In the genomic region with DNA sequence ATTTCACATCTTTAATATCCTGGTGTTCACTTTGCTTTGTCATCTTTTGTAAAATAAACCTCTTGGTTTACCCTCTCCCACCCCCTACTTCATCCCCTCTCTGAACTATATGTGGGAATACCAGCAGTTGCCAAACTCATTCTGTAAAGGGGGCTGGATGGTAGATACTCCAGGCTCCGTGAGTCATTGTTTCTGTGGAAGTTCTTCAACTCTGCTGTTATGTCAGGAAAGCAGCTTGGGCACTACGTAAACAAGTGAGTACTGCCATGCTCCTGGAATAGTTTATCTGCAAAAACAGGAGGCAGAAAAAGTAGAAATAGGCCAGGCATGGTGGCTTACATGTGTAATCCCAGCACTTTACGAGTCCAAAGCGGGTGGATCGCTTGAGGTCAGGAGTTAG, we compare ENCODE assay signal across 24 cellular contexts. TPM values are rescaled to one million over a fixed set of nuclear protein-coding genes. Genes with fewer than 3 reads are reported as not detected.
"Had no signal": no experiment of that assay in that cellular context is flagged by ENCODE, and none has a peak within 500 bp of the region (broad histone marks: within the 10 kb centered on the region; RNA-seq: fewer than 3 reads in every experiment).

No MANE protein-coding gene starts in this region.

- H3K4me1 ChIP-seq: colonic mucosa, psoas muscle, tibial artery, upper lobe of right lung, vagina had no signal

- H3K9me3 Mint-ChIP-seq: endodermal cell; mesothelial cell of epicardium; natural killer cell treated with Interleukin-12 subunit alpha and Interleukin-12 subunit beta and Interleukin-15 and Interleukin-18, amount 100 ng/mL, for 72 hours; stimulated activated memory B cell treated with anti-CD40 and anti-IgM and Interleukin-4, amounts not matched to agents 10 μg/mL and 1 μg/mL and 100 μg/mL, for 72 hours; stimulated activated naive CD8-positive, alpha-beta T cell treated with anti-CD3 and anti-CD28 coated beads, Interleukin-15, Interleukin-2, amounts not matched to agents 100 ng/mL and 50 ng/mL, for 24 hours had no signal

- H3K27me3 ChIP-seq: colonic mucosa, spleen, tibial artery, upper lobe of right lung, vagina had no signal

- H3K27ac ChIP-seq: colonic mucosa, parathyroid adenoma, psoas muscle, spleen, tibial artery, upper lobe of right lung, vagina had no signal

- DNase-seq: colonic mucosa; effector CD4-positive, alpha-beta T cell; endodermal cell; foreskin melanocyte; head of caudate nucleus; hypothalamus; kidney glomerular epithelial cell; mammary epithelial cell; occipital lobe; psoas muscle; retina; spleen; stimulated activated CD4-positive, alpha-beta T cell treated with anti-CD3 and anti-CD28 coated beads, Interleukin-15, amount 100 ng/mL, for 24 hours; stimulated activated CD4-positive, alpha-beta T cell treated with anti-CD3 and anti-CD28 coated beads, Interleukin-1b, Interleukin-23, amount 100 ng/mL, for 48 hours; stimulated activated CD4-positive, alpha-beta T cell treated with anti-CD3 and anti-CD28 coated beads, Interleukin-4, amount 100 ng/mL, for 24 hours; tibial artery; upper lobe of right lung had no signal

- H3K4me3 Mint-ChIP-seq: endodermal cell; mesothelial cell of epicardium; natural killer cell treated with Interleukin-12 subunit alpha and Interleukin-12 subunit beta and Interleukin-15 and Interleukin-18, amount 100 ng/mL, for 72 hours; stimulated activated memory B cell treated with anti-CD40 and anti-IgM and Interleukin-4, amounts not matched to agents 10 μg/mL and 1 μg/mL and 100 μg/mL, for 72 hours; stimulated activated naive CD8-positive, alpha-beta T cell treated with anti-CD3 and anti-CD28 coated beads, Interleukin-15, Interleukin-2, amounts not matched to agents 100 ng/mL and 50 ng/mL, for 24 hours had no signal

- H3K27ac Mint-ChIP-seq: endodermal cell; mesothelial cell of epicardium; natural killer cell treated with Interleukin-12 subunit alpha and Interleukin-12 subunit beta and Interleukin-15 and Interleukin-18, amount 100 ng/mL, for 72 hours; stimulated activated memory B cell treated with anti-CD40 and anti-IgM and Interleukin-4, amounts not matched to agents 10 μg/mL and 1 μg/mL and 100 μg/mL, for 72 hours; stimulated activated naive CD8-positive, alpha-beta T cell treated with anti-CD3 and anti-CD28 coated beads, Interleukin-15, Interleukin-2, amounts not matched to agents 100 ng/mL and 50 ng/mL, for 24 hours had no signal

- H3K4me3 ChIP-seq: colonic mucosa, psoas muscle, spleen, tibial artery, upper lobe of right lung, vagina had no signal

- H3K36me3 Mint-ChIP-seq: mesothelial cell of epicardium; natural killer cell treated with Interleukin-12 subunit alpha and Interleukin-12 subunit beta and Interleukin-15 and Interleukin-18, amount 100 ng/mL, for 72 hours had no signal

- H3K9me3 ChIP-seq: colonic mucosa, psoas muscle, spleen, tibial artery, upper lobe of right lung, vagina had no signal

- H3K27me3 Mint-ChIP-seq: natural killer cell treated with Interleukin-12 subunit alpha and Interleukin-12 subunit beta and Interleukin-15 and Interleukin-18, amount 100 ng/mL, for 72 hours; stimulated activated memory B cell treated with anti-CD40 and anti-IgM and Interleukin-4, amounts not matched to agents 10 μg/mL and 1 μg/mL and 100 μg/mL, for 72 hours; stimulated activated naive CD8-positive, alpha-beta T cell treated with anti-CD3 and anti-CD28 coated beads, Interleukin-15, Interleukin-2, amounts not matched to agents 100 ng/mL and 50 ng/mL, for 24 hours had no signal

- H3K4me1 Mint-ChIP-seq: endodermal cell; mesothelial cell of epicardium; stimulated activated memory B cell treated with anti-CD40 and anti-IgM and Interleukin-4, amounts not matched to agents 10 μg/mL and 1 μg/mL and 100 μg/mL, for 72 hours had no signal

RNA-seq across cellular contexts. Expression of gene PRRT2, which starts 25.8 kb away (rescaled TPM):
- total RNA-seq: dermis microvascular lymphatic vessel endothelial cell had no signal
